Comparison of ENCODE assay signal across 1 cellular context in genomic region chr2:225008179-225008829, GRCh38.
TF ChIP-seq lines count a peak whose summit lies in the region.

No MANE protein-coding gene starts in this region.

TF ChIP-seq in GM12878, 131 proteins besides CTCF, POLR2A, EP300 and RAD21 (continued from another document and continues in another):
- TF ChIP-seq RELB (IDR thresholded peaks at IDR 0.05; ENCODE audit: low read depth) (peak; percentile 83), NR2C2 (IDR thresholded peaks at IDR 0.05; ENCODE audit: borderline replicate concordance, control insufficient read depth, insufficient read length, low read depth) (no peak), ZBTB11 (CRISPR knock-in tag; IDR thresholded peaks at IDR 0.05) (no peak), PRDM15 (CRISPR knock-in tag; IDR thresholded peaks at IDR 0.05) (no peak), TCF12 (IDR thresholded peaks at IDR 0.05; ENCODE audit: low read depth, low read length) (no peak), SMAD5 (IDR thresholded peaks at IDR 0.05; ENCODE audit: low read depth) (no peak), STAT1 (conservative IDR thresholded peaks at IDR 0.05) (no peak), DPF2 (IDR thresholded peaks at IDR 0.05) (peak; percentile 93), PML (IDR thresholded peaks at IDR 0.05; ENCODE audit: low read length) (no peak), CREM (IDR thresholded peaks at IDR 0.05; ENCODE audit: low read depth) (peak; percentile 58; the same call in 1 of the 2 replicates), KDM1A (IDR thresholded peaks at IDR 0.05; ENCODE audit: borderline replicate concordance) (no peak), IKZF2 (IDR thresholded peaks at IDR 0.05) (peak; percentile 95 to 96), ZZZ3 (IDR thresholded peaks at IDR 0.05; ENCODE audit: control insufficient read depth, insufficient read length, low read depth) (no peak), ELK1 (IDR thresholded peaks at IDR 0.05; ENCODE audit: low read depth, low read length) (no peak), MEF2A (IDR thresholded peaks at IDR 0.05; ENCODE audit: insufficient read depth, low read depth, low read length) (0 out of 2 replicates have a peak, but pooled peaks have one; percentile 33), POU2F2 (IDR thresholded peaks at IDR 0.05; ENCODE audit: borderline replicate concordance, low read depth, low read length) (no peak), GATAD2B (conservative IDR thresholded peaks at IDR 0.05; ENCODE audit: low read depth) (0 out of 2 replicates have a peak, but pooled peaks have one; percentile 44), REST (IDR thresholded peaks at IDR 0.05; ENCODE audit: low read depth, low read length) (no peak), TBL1XR1 (IDR thresholded peaks at IDR 0.05; ENCODE audit: low read depth, low read length) (no peak), BACH1 (IDR thresholded peaks at IDR 0.05; ENCODE audit: borderline replicate concordance) (no peak), CHD2 (IDR thresholded peaks at IDR 0.05; ENCODE audit: borderline replicate concordance, low read depth, low read length) (no peak), CHD1 (IDR thresholded peaks at IDR 0.05; ENCODE audit: low read depth, low read length) (no peak), MAX (IDR thresholded peaks at IDR 0.05; ENCODE audit: low read depth, low read length) (no peak), ETV6 (conservative IDR thresholded peaks at IDR 0.05 in 1 of 2, IDR thresholded peaks at IDR 0.05 in 1 of 2; ENCODE audit: borderline replicate concordance in 1 of 2, low read depth in 1 of 2) (peak in 1 of 2 experiments; percentile 80; a peak in 2 of 4 replicates), SREBF1 (IDR thresholded peaks at IDR 0.05; ENCODE audit: low read length) (no peak), NRF1 (conservative IDR thresholded peaks at IDR 0.05; ENCODE audit: low read depth, low read length) (no peak), IRF3 (IDR thresholded peaks at IDR 0.05) (no peak), USF1 (IDR thresholded peaks at IDR 0.05; ENCODE audit: borderline replicate concordance, extremely low read length, insufficient read depth, low read depth, low read length) (no peak), ZBTB40 (IDR thresholded peaks at IDR 0.05; ENCODE audit: borderline replicate concordance) (no peak), SUPT20H (IDR thresholded peaks at IDR 0.05; ENCODE audit: borderline replicate concordance, control insufficient read depth, low read depth, low read length) (no peak), FOXM1 (IDR thresholded peaks at IDR 0.05; ENCODE audit: low read depth, low read length) (peak; percentile 80), PAX5 (IDR thresholded peaks at IDR 0.05; ENCODE audit: borderline replicate concordance, low read depth, low read length) (no peak), E4F1 (IDR thresholded peaks at IDR 0.05; ENCODE audit: borderline replicate concordance, partially characterized antibody) (no peak), PAX8 (IDR thresholded peaks at IDR 0.05) (no peak)
